ENCODE assay signal across 9 cellular contexts in genomic region chr3:179016979-179017670, GRCh38. TPM values are rescaled to one million over a fixed set of nuclear protein-coding genes. Genes with fewer than 3 reads are reported as not detected.
DNase-seq lines count a peak whose midpoint lies in the region; ATAC-seq and TF ChIP-seq lines count a peak whose summit lies in the region.
"Had no signal": no experiment of that assay in that cellular context is flagged by ENCODE, and none has a peak within 500 bp of the region (broad histone marks: within the 10 kb centered on the region; RNA-seq: fewer than 3 reads in every experiment).

No MANE protein-coding gene starts in this region.

- H3K27me3 Mint-ChIP-seq in brain (no peaks in the 10 kb centered on the region), neural progenitor cell (ENCODE audit: insufficient read depth, low read depth) (no peaks in the 10 kb centered on the region)

- DNase-seq in OCI-M2 (lab: John Stamatoyannopoulos, UW; ENCODE audit: unreplicated experiment) (no peak), AML-193 (lab: John Stamatoyannopoulos, UW) (no peak), neural progenitor cell (ENCODE audit: low spot score) (no peak)
- no peak for DNase-seq in stimulated activated CD4-positive, alpha-beta T cell treated with anti-CD3 and anti-CD28 coated beads, Interleukin-15, amount 100 ng/mL, for 24 hours
- DNase-seq: NCI-H226 had no signal

- H3K79me2 ChIP-seq in neural progenitor cell (ENCODE audit: low read depth): no peaks in the 10 kb centered on the region

- H3F3A ChIP-seq in neural progenitor cell (ENCODE audit: low read depth): no peaks in the 10 kb centered on the region

- no peaks in the 10 kb centered on the region for H4K20me1 ChIP-seq in neural progenitor cell (ENCODE audit: low read depth)

- no peaks in the 10 kb centered on the region for H3K36me3 ChIP-seq in neural progenitor cell

- no peaks in the 10 kb centered on the region for H3K9me3 Mint-ChIP-seq in brain
- no peaks in the 10 kb centered on the region for H3K9me3 Mint-ChIP-seq in neural progenitor cell

- H3K36me3 Mint-ChIP-seq in brain: peaks cover 9% of the 10 kb centered on the region
- H3K36me3 Mint-ChIP-seq in neural progenitor cell: no peaks in the 10 kb centered on the region

- no peaks in the 10 kb centered on the region for H3K4me1 ChIP-seq in neural progenitor cell

- peak overlapping the region in 1 of 5 experiments; percentile 75 for H3K4me3 Mint-ChIP-seq in brain
- H3K4me3 Mint-ChIP-seq in neural progenitor cell: no peak overlapping the region

- TF ChIP-seq CTCF in brain (conservative IDR thresholded peaks at IDR 0.05) (no peak), neural progenitor cell (IDR thresholded peaks at IDR 0.05) (no peak)

- H3K9ac ChIP-seq in neural progenitor cell: no peak overlapping the region

- H3K4me1 Mint-ChIP-seq in brain (peaks cover 60% of the 10 kb centered on the region), neural progenitor cell (no peaks in the 10 kb centered on the region)

- H3K27ac Mint-ChIP-seq in brain (peak overlapping the region in 3 of 5 experiments; percentile 64 to 92 (median 71)), neural progenitor cell (no peak overlapping the region)

- ATAC-seq in GM18520 (IDR thresholded peaks at IDR 0.05; ENCODE audit: unreplicated experiment) (peak; percentile 54), GM21526 (IDR thresholded peaks at IDR 0.05; ENCODE audit: low FRiP score, unreplicated experiment) (peak; percentile 54), HG03378 (IDR thresholded peaks at IDR 0.05; ENCODE audit: unreplicated experiment) (peak; percentile 77)

- no peak overlapping the region for H2AFZ ChIP-seq in neural progenitor cell (replicated peaks)

- H3K4me2 ChIP-seq in neural progenitor cell: no peak overlapping the region

- no peak overlapping the region for H3K4me3 ChIP-seq in neural progenitor cell

- no peak overlapping the region for H3K27ac ChIP-seq in neural progenitor cell

- no peaks in the 10 kb centered on the region for H3K9me3 ChIP-seq in neural progenitor cell (ENCODE audit: low read depth)

- no peaks in the 10 kb centered on the region for H3K27me3 ChIP-seq in neural progenitor cell

RNA-seq across cellular contexts. Expression of gene ZMAT3, which starts 54.5 kb away (rescaled TPM):
- 5.3 TPM for polyA plus RNA-seq in brain (ENCODE audit: insufficient read depth, low read depth, low replicate concordance)
- 6.6 and 8.6 TPM in 2 replicates for total RNA-seq in neural progenitor cell (ENCODE audit: low replicate concordance)
